15 cellular contexts compared by ENCODE assay signal in genomic region chr2:8587251-8587791, GRCh38.
"Had no signal": no experiment of that assay in that cellular context is flagged by ENCODE, and none has a peak within 500 bp of the region (broad histone marks: within the 10 kb centered on the region; RNA-seq: fewer than 3 reads in every experiment).

No MANE protein-coding gene starts in this region.

- H3K4me3 Mint-ChIP-seq: activated T-helper 1 cell treated with anti-CD3 and anti-CD28 coated beads, Interleukin-12 subunit alpha, Interleukin-12 subunit beta, Interleukin-2, Interleukin-4 antibody, amounts not matched to agents 30 ng/mL and 10 ng/mL and 1 ng/mL, durations not matched to agents 14 hours and 24 hours and 36 hours; T-helper 2 cell treated with Interferon-gamma antibody and Interleukin-4, amounts not matched to agents 5 μg/mL and 100 μg/mL, for 36 hours had no signal

- H3K4me1 ChIP-seq: SJCRH30 had no signal

- H3K27ac ChIP-seq: left ventricle myocardium inferior, neutrophil, right atrium auricular region, SJCRH30, transverse colon had no signal

- FAIRE-seq: astrocyte, bronchial epithelial cell, keratinocyte had no signal

- H3K27me3 ChIP-seq: neutrophil, right atrium auricular region, SJCRH30, transverse colon had no signal

- H3K36me3 ChIP-seq: left ventricle myocardium inferior, neutrophil, right atrium auricular region, SJCRH30, transverse colon had no signal

- H3K9me3 ChIP-seq: left ventricle myocardium inferior, neutrophil, right atrium auricular region, SJCRH30, transverse colon had no signal

- H3K27ac Mint-ChIP-seq: activated T-helper 1 cell treated with anti-CD3 and anti-CD28 coated beads, Interleukin-12 subunit alpha, Interleukin-12 subunit beta, Interleukin-2, Interleukin-4 antibody, amounts not matched to agents 30 ng/mL and 10 ng/mL and 1 ng/mL, durations not matched to agents 14 hours and 24 hours and 36 hours; T-helper 2 cell treated with Interferon-gamma antibody and Interleukin-4, amounts not matched to agents 5 μg/mL and 100 μg/mL, for 36 hours had no signal

- ATAC-seq: stimulated activated naive CD8-positive, alpha-beta T cell treated with anti-CD3 and anti-CD28 coated beads, Interleukin-15, Interleukin-2, amounts not matched to agents 100 U/mL and 50 U/mL, for 24 hours had no signal

- DNase-seq: activated naive CD4-positive, alpha-beta T cell; erythroblast; left ventricle myocardium inferior; SJCRH30; stimulated activated CD4-positive, alpha-beta T cell treated with anti-CD3 and anti-CD28 coated beads, Interleukin-15, amount 100 ng/mL, for 24 hours; stimulated activated CD4-positive, alpha-beta T cell treated with anti-CD3 and anti-CD28 coated beads, Interleukin-4, amount 100 ng/mL, for 1 hour; stimulated activated naive CD8-positive, alpha-beta T cell treated with anti-CD3 and anti-CD28 coated beads, Interleukin-15, Interleukin-2, amounts not matched to agents 100 U/mL and 50 U/mL, for 24 hours; transverse colon had no signal

- H3K9me3 Mint-ChIP-seq: activated T-helper 1 cell treated with anti-CD3 and anti-CD28 coated beads, Interleukin-12 subunit alpha, Interleukin-12 subunit beta, Interleukin-2, Interleukin-4 antibody, amounts not matched to agents 30 ng/mL and 10 ng/mL and 1 ng/mL, durations not matched to agents 14 hours and 24 hours and 36 hours; T-helper 2 cell treated with Interferon-gamma antibody and Interleukin-4, amounts not matched to agents 5 μg/mL and 100 μg/mL, for 36 hours had no signal

- H3K4me3 ChIP-seq: left ventricle myocardium inferior, right atrium auricular region, SJCRH30, transverse colon had no signal
